ENCODE assay signal across 12 cellular contexts in the genomic region with DNA sequence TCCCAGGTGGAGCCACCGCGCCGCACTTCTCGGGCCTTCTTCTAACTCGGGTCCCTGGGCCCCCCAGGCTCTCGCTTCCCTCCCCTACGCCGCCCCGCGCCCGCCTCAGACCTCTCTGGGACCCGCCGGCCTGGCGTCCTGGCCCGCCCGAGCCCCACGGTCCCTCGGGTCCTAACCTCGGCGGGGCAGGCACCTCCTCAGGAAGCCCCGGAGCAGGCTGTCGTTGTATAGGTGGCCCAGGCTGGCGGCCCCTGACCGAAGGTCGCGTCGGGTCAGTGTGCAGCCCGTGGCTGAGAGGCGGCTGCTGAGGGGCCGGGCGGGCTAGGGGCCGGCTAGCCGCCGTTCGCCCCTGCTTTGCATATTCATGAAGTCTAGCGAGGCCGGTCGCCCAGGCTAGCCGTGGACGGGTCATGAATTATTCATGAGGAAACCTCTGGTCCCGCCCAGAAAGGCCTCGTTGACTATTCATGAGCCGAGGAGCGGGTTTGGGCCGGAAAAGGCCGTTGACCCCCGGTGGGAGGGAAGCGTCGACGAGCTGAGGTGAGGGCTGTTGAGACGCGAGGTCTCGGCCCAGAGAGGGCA. TPM values are rescaled to one million over a fixed set of nuclear protein-coding genes. Genes with fewer than 3 reads are reported as not detected.
DNase-seq lines count a peak whose midpoint lies in the region; ATAC-seq and TF ChIP-seq lines count a peak whose summit lies in the region.
"Had no signal": no experiment of that assay in that cellular context is flagged by ENCODE, and none has a peak within 500 bp of the region (broad histone marks: within the 10 kb centered on the region; RNA-seq: fewer than 3 reads in every experiment).

Gene HORMAD2, plus strand, starts transcription at position 513 of the 582 bp plus-strand sequence. CDS start 13,489 bp downstream, outside the sequence.

- WGBS in psoas muscle, 3 donors, result 23 to 29% (median 27%) methylated on average over 50 to 53 of the region's 53 CpGs

- intact Hi-C loops in psoas muscle (cut with DNase I), result no loop called here

- DNase-seq in brain microvascular endothelial cell (peak; percentile 40), psoas muscle (no peak), NCI-H2171 (lab: John Stamatoyannopoulos, UW) (no peak)
- DNase-seq: activated CD8-positive, alpha-beta memory T cell treated with anti-CD3 and anti-CD28 coated beads, Interleukin-2, amount 50 U/mL, for 48 hours; erythroblast; GOT3 had no signal

- no peak for TF ChIP-seq CTCF in GM12875 (IDR thresholded peaks at IDR 0.05; ENCODE audit: borderline replicate concordance, insufficient read depth, low read depth, low read length)
- no peak for TF ChIP-seq CTCF in brain microvascular endothelial cell (IDR thresholded peaks at IDR 0.05; ENCODE audit: low read depth, low read length, missing control alignments)
- TF ChIP-seq CTCF in psoas muscle (IDR thresholded peaks at IDR 0.05), result no peak

- H3K4me3 ChIP-seq in GM12875 (ENCODE audit: low read depth, low read length) (peak within 1 kb of the TSS; percentile 8), brain microvascular endothelial cell (ENCODE audit: low read depth, low read length) (peak within 1 kb of the TSS; percentile 51), iPS-18c (ENCODE audit: insufficient read depth, low read depth, low read length) (peak within 1 kb of the TSS; percentile 53), psoas muscle (peak within 1 kb of the TSS; percentile 37)

- H3K9me3 ChIP-seq in iPS-18c (ENCODE audit: control insufficient read depth, insufficient read depth, low read length) (no peaks in the 10 kb centered on the region), psoas muscle (peaks cover 7% of the 10 kb centered on the region)

- H3K36me3 ChIP-seq in brain microvascular endothelial cell (replicated peaks) (no peaks in the 10 kb centered on the region), psoas muscle (ENCODE audit: insufficient read depth in 1 of 2, low read depth in 1 of 2) (no peaks in the 10 kb centered on the region)

- no peaks in the 10 kb centered on the region for H3K4me1 ChIP-seq in psoas muscle

- H3K27ac ChIP-seq in brain microvascular endothelial cell (no peak within 1 kb of the TSS), psoas muscle (no peak within 1 kb of the TSS)

- no peak for ATAC-seq in psoas muscle
- ATAC-seq in GM21786 (IDR thresholded peaks at IDR 0.05; ENCODE audit: unreplicated experiment), result no peak
- ATAC-seq in HG02884 (IDR thresholded peaks at IDR 0.05; ENCODE audit: unreplicated experiment), result no peak
- no peak for ATAC-seq in HG03095 (IDR thresholded peaks at IDR 0.05; ENCODE audit: unreplicated experiment)

- peaks cover 8% of the 10 kb centered on the region for H3K27me3 ChIP-seq in brain microvascular endothelial cell (replicated peaks)
- H3K27me3 ChIP-seq in psoas muscle (ENCODE audit: insufficient read depth in 3 of 3, low read length in 2 of 3), result peaks cover 2 to 20% (median 5%) of the 10 kb centered on the region in 3 donors

- in situ Hi-C loops in brain microvascular endothelial cell (cut with HindIII; ENCODE audit: low pct_ligation_motif_present, low sequenced_read_pairs), result no loop called here

RNA-seq across cellular contexts. Expression of gene HORMAD2, which starts in this region (rescaled TPM):
- total RNA-seq in psoas muscle, result not detected
- polyA plus RNA-seq in psoas muscle, result not detected
- total RNA-seq: RPMI7951 had no signal
